ENCODE assay signal across 9 cellular contexts in the genomic region with DNA sequence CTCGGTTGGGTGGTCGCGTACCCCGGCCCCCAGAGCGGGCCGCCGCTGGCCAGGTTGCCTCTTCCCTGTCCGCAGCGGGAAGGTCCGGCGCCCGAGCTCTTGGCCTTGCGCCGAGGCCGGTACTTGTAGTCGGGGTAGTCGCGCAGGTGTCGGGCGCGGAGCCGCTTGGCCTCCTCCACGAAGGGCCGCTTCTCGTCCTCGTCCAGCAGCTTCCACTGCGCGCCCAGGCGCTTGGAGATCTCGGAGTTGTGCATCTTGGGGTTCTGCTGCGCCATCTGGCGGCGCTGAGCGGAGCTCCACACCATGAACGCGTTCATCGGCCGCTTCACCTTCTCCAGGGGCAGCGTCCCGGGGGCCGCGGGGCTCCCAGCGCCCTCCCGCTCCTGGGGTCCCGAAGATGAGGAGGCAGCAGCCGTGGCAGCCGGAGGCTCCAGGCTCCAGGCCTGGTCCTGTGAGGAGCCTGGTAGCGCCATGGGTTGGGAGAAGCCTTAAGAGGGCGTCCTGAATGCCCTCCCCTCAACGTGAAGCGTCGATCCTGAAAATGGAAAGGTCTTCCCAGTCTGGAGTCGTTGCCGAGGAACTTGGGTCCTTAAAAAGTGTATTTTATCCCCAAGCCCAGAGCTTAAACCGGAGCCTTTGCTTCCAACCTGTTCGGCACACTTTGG. TPM values are rescaled to one million over a fixed set of nuclear protein-coding genes. Genes with fewer than 3 reads are reported as not detected.
DNase-seq lines count a peak whose midpoint lies in the region; ATAC-seq lines count a peak whose summit lies in the region.
"Had no signal": no experiment of that assay in that cellular context is flagged by ENCODE, and none has a peak within 500 bp of the region (broad histone marks: within the 10 kb centered on the region; RNA-seq: fewer than 3 reads in every experiment).

No MANE protein-coding gene starts in this region.

- no peak overlapping the region for H3K4me3 ChIP-seq in naive thymus-derived CD4-positive, alpha-beta T cell (ENCODE audit: low read length)

- peak; percentile 87 for ATAC-seq in naive thymus-derived CD4-positive, alpha-beta T cell
- ATAC-seq in HG03139 (IDR thresholded peaks at IDR 0.05; ENCODE audit: unreplicated experiment) = no peak

- no peaks in the 10 kb centered on the region for H3K9me3 Mint-ChIP-seq in naive thymus-derived CD4-positive, alpha-beta T cell
- H3K9me3 Mint-ChIP-seq: IgD-negative memory B cell had no signal

- peaks cover 9 to 14% (median 13%) of the 10 kb centered on the region in 7 donors for H3K4me1 Mint-ChIP-seq in naive thymus-derived CD4-positive, alpha-beta T cell

- no peak overlapping the region for H3K27ac ChIP-seq in naive thymus-derived CD4-positive, alpha-beta T cell (ENCODE audit: low read depth, low read length)

- no peaks in the 10 kb centered on the region for H3K27me3 ChIP-seq in naive thymus-derived CD4-positive, alpha-beta T cell (ENCODE audit: control insufficient read depth in 2 of 2, insufficient read depth in 2 of 2, low read length in 2 of 2)

- peaks cover 6 to 31% (median 14%) of the 10 kb centered on the region in 5 donors for H3K36me3 Mint-ChIP-seq in naive thymus-derived CD4-positive, alpha-beta T cell

- peak overlapping the region in 2 of 9 donors; percentile 13 to 38 for H3K27ac Mint-ChIP-seq in naive thymus-derived CD4-positive, alpha-beta T cell

- peak; percentile 84 for DNase-seq in Daoy (ENCODE audit: low read depth)
- DNase-seq in NOMO-1 treated with dmso at 0.1 percent for 144 hours (lab: John Stamatoyannopoulos, UW; ENCODE audit: unreplicated experiment) = peak; percentile 62
- peak; percentile 49 for DNase-seq in activated gamma-delta T cell treated with anti-CD3 and anti-CD28 coated beads, Interleukin-2, amount 50 U/mL, for 16 hours (ENCODE audit: low read depth)
- peak; percentile 75 for DNase-seq in fibroblast of the conjunctiva (ENCODE audit: low read depth)
- DNase-seq in naive thymus-derived CD4-positive, alpha-beta T cell = peak; percentile 54 to 72 (median 63)
- peak; percentile 24 to 64 (median 58) for DNase-seq in stimulated activated naive CD4-positive, alpha-beta T cell (lab: John Stamatoyannopoulos, UW)
- no peak for DNase-seq in LoVo (ENCODE audit: low spot score)

- intact Hi-C loops in naive thymus-derived CD4-positive, alpha-beta T cell (cut with micrococcal nuclease) = loop anchor here (1.0 to 2.0 kb wide), 7 partner anchors 17 to 309 kb away; a partner anchor contains a TSS

- CTCF ChIA-PET in naive thymus-derived CD4-positive, alpha-beta T cell (lab: Charles Lee) = interaction anchor here (0.6 to 3.0 kb wide), 18 partner anchors 9 to 235 kb away, joined by 3 to 19 read pairs (median 4); a partner anchor contains a TSS

- H3K9me3 ChIP-seq in naive thymus-derived CD4-positive, alpha-beta T cell (ENCODE audit: control insufficient read depth in 2 of 3, low read length in 3 of 3) = no peaks in the 10 kb centered on the region

- H3K27me3 Mint-ChIP-seq in naive thymus-derived CD4-positive, alpha-beta T cell = no peaks in the 10 kb centered on the region
- H3K27me3 Mint-ChIP-seq: IgD-negative memory B cell had no signal

- H3K36me3 ChIP-seq in naive thymus-derived CD4-positive, alpha-beta T cell (ENCODE audit: control insufficient read depth in 2 of 3, insufficient read depth in 3 of 3, low read length in 3 of 3) = peaks cover 13 to 65% (median 29%) of the 10 kb centered on the region in 3 experiments

- H3K4me1 ChIP-seq in naive thymus-derived CD4-positive, alpha-beta T cell (ENCODE audit: control insufficient read depth in 2 of 2, insufficient read depth in 2 of 2, low read length in 2 of 2) = peaks cover 8 to 11% of the 10 kb centered on the region in 2 donors

- H3K4me3 Mint-ChIP-seq in naive thymus-derived CD4-positive, alpha-beta T cell = no peak overlapping the region

- POLR2A ChIA-PET in naive thymus-derived CD4-positive, alpha-beta T cell (lab: Charles Lee) = interaction anchor here (0.6 to 2.5 kb wide), 15 partner anchors 9 to 153 kb away, joined by 3 to 13 read pairs (median 4); a partner anchor contains a TSS

RNA-seq across cellular contexts. Expression of a gene that starts 0.6 kb away (rescaled TPM):
- total RNA-seq in Daoy (2014; rRNA removed; shearing (Covaris generic)) = 0.57 TPM in 1 of 2 replicates, not detected in the other
- total RNA-seq in naive thymus-derived CD4-positive, alpha-beta T cell = 1 to 10 TPM in 2 of 5 experiments, under 1 TPM in 3; 0.44 to 1.6 (median 0.56) TPM
- not detected for polyA plus RNA-seq in naive thymus-derived CD4-positive, alpha-beta T cell
- polyA plus RNA-seq: IgD-negative memory B cell had no signal

RNA-seq across cellular contexts. Expression of a gene that starts 5.7 kb away (rescaled TPM):
- total RNA-seq in Daoy (2014; rRNA removed; shearing (Covaris generic)) = 183 and 266 TPM in 2 replicates
- 10 to 100 TPM; 25.4 to 79.8 (median 31.4) TPM for total RNA-seq in naive thymus-derived CD4-positive, alpha-beta T cell
- 10 to 100 TPM; 39.1 to 52.3 TPM for polyA plus RNA-seq in naive thymus-derived CD4-positive, alpha-beta T cell

RNA-seq across cellular contexts. Expression of a gene that starts 9.9 kb away (rescaled TPM):
- 13.8 and 15.0 TPM in 2 replicates for total RNA-seq in Daoy (2014; rRNA removed; shearing (Covaris generic))
- 100 to 1,000 TPM in 1 of 5 experiments, 10 to 100 TPM in 2, 1 to 10 TPM in 2; 6.8 to 176 (median 18.8) TPM for total RNA-seq in naive thymus-derived CD4-positive, alpha-beta T cell
- polyA plus RNA-seq in naive thymus-derived CD4-positive, alpha-beta T cell = under 1 TPM; 0.12 to 0.21 TPM

RNA-seq across cellular contexts. Expression of a gene that starts 25.4 kb away (rescaled TPM):
- 60.5 and 87.4 TPM in 2 replicates for total RNA-seq in Daoy (2014; rRNA removed; shearing (Covaris generic))
- 10 to 100 TPM; 24.6 to 46.9 (median 34.0) TPM for total RNA-seq in naive thymus-derived CD4-positive, alpha-beta T cell
- polyA plus RNA-seq in naive thymus-derived CD4-positive, alpha-beta T cell = 10 to 100 TPM in 1 of 2 donors, 1 to 10 TPM in 1; 5.5 to 21.6 TPM

RNA-seq across cellular contexts. Expression of a gene that starts 27.6 kb away (rescaled TPM):
- 92.2 and 104 TPM in 2 replicates for total RNA-seq in Daoy (2014; rRNA removed; shearing (Covaris generic))
- 10 to 100 TPM; 35.0 to 43.8 (median 40.8) TPM for total RNA-seq in naive thymus-derived CD4-positive, alpha-beta T cell
- polyA plus RNA-seq in naive thymus-derived CD4-positive, alpha-beta T cell = 10 to 100 TPM; 13.2 to 20.6 TPM
